Comparison of ENCODE assay signal across 20 cellular contexts in genomic region chr6:36815962-36816735, GRCh38. TPM values are rescaled to one million over a fixed set of nuclear protein-coding genes. Genes with fewer than 3 reads are reported as not detected.
"Had no signal": no experiment of that assay in that cellular context is flagged by ENCODE, and none has a peak within 500 bp of the region (broad histone marks: within the 10 kb centered on the region; RNA-seq: fewer than 3 reads in every experiment).

No MANE protein-coding gene starts in this region.

- H3K27me3 ChIP-seq: hepatocyte, right atrium auricular region, spleen, tibial artery had no signal

- H3K4me2 ChIP-seq: hepatocyte had no signal

- DNase-seq: activated CD4-positive, alpha-beta T cell treated with anti-CD3 and anti-CD28 coated beads, Interleukin-2, amount 50 U/mL, for 4 hours; activated CD8-positive, alpha-beta memory T cell treated with anti-CD3 and anti-CD28 coated beads for 24 hours; activated CD8-positive, alpha-beta memory T cell treated with anti-CD3 and anti-CD28 coated beads, Interleukin-2, amount 50 U/mL, for 4 hours; activated naive CD4-positive, alpha-beta T cell treated with anti-CD3 and anti-CD28 coated beads, Interleukin-2, amount 10 ng/mL, durations not matched to agents 7 days and 5 days; activated T-cell treated with anti-CD3 and anti-CD28 coated beads, Interleukin-2, amount 50 U/mL, for 4 hours; glutamatergic neuron; immature natural killer cell; kidney glomerular epithelial cell; left ventricle myocardium superior; mesendoderm; mucosa of descending colon; spleen; stimulated activated naive CD8-positive, alpha-beta T cell treated with anti-CD3 and anti-CD28 coated beads, Interleukin-15, amount 100 ng/mL, for 72 hours; T1000; tibial artery had no signal

- ATAC-seq: activated T-cell treated with anti-CD3 and anti-CD28 coated beads, Interleukin-2, amount 50 U/mL, for 4 hours; left ventricle myocardium superior; mucosa of descending colon; stimulated activated naive CD8-positive, alpha-beta T cell treated with anti-CD3 and anti-CD28 coated beads, Interleukin-15, amount 100 ng/mL, for 72 hours; WTC11 had no signal

- H2AFZ ChIP-seq: hepatocyte had no signal

- H3K4me1 ChIP-seq: spleen, tibial artery had no signal

- H3K27ac ChIP-seq: hepatocyte, right atrium auricular region, spleen, tibial artery had no signal

- H3K9me3 ChIP-seq: mucosa of descending colon, right atrium auricular region, spleen, tibial artery had no signal

- H3K4me3 ChIP-seq: hepatocyte, mucosa of descending colon, right atrium auricular region, spleen, tibial artery had no signal

- H3K79me2 ChIP-seq: hepatocyte had no signal

- H3K36me3 ChIP-seq: right atrium auricular region, spleen, tibial artery had no signal

RNA-seq across cellular contexts. Expression of gene CPNE5, which starts 23.1 kb away (rescaled TPM):
- total RNA-seq: chondrocyte, fibroblast of lung had no signal
